ENCODE assay signal across 25 cellular contexts in genomic region chrX:153209347-153209746, GRCh38. TPM values are rescaled to one million over a fixed set of nuclear protein-coding genes. Genes with fewer than 3 reads are reported as not detected.
"Had no signal": no experiment of that assay in that cellular context is flagged by ENCODE, and none has a peak within 500 bp of the region (broad histone marks: within the 10 kb centered on the region; RNA-seq: fewer than 3 reads in every experiment).

No MANE protein-coding gene starts in this region.

- H3K4me1 ChIP-seq: colonic mucosa, esophagus squamous epithelium, heart left ventricle, suprapubic skin, thyroid gland, uterus had no signal

- DNase-seq: colonic mucosa; dermis blood vessel endothelial cell; esophagus squamous epithelium; foreskin melanocyte; heart left ventricle; hippocampal formation; kidney glomerular epithelial cell; natural killer cell; ovary; right cardiac atrium; stimulated activated CD4-positive, alpha-beta T cell treated with anti-CD3 and anti-CD28 coated beads, Interleukin-4, amount 100 ng/mL, for 1 hour; stimulated activated CD8-positive, alpha-beta memory T cell treated with anti-CD3 and anti-CD28 coated beads, Interleukin-4, amount 100 ng/mL, for 48 hours; stimulated activated naive CD8-positive, alpha-beta T cell treated with anti-CD3 and anti-CD28 coated beads, Interleukin-15, Interleukin-2, amounts not matched to agents 100 U/mL and 50 U/mL, for 24 hours; thyroid gland; uterus had no signal

- H3K27me3 ChIP-seq: esophagus squamous epithelium, ovary, thyroid gland had no signal

- ATAC-seq: heart left ventricle; natural killer cell; right cardiac atrium; stimulated activated effector memory CD8-positive, alpha-beta T cell treated with anti-CD3 and anti-CD28 coated beads, Interleukin-12 subunit alpha, Interleukin-12 subunit beta, amount 100 ng/mL, for 72 hours; stimulated activated naive CD8-positive, alpha-beta T cell treated with anti-CD3 and anti-CD28 coated beads, Interleukin-15, Interleukin-2, amounts not matched to agents 100 U/mL and 50 U/mL, for 24 hours had no signal

- H3K9me3 ChIP-seq: colonic mucosa, esophagus squamous epithelium, ovary, suprapubic skin, thyroid gland, uterus had no signal

- H3K36me3 ChIP-seq: colonic mucosa, esophagus squamous epithelium, heart left ventricle, ovary, suprapubic skin, thyroid gland, uterus had no signal

- H3K27ac ChIP-seq: colonic mucosa, esophagus squamous epithelium, heart left ventricle, ovary, suprapubic skin, thyroid gland, uterus had no signal

- H3K4me3 ChIP-seq: colonic mucosa, esophagus squamous epithelium, heart left ventricle, ovary, suprapubic skin, thyroid gland, uterus had no signal

RNA-seq across cellular contexts. Expression of gene MAGEA1, which starts 30.3 kb away (rescaled TPM):
- total RNA-seq: colonic mucosa, dermis blood vessel endothelial cell, epithelial cell of proximal tubule, esophagus squamous epithelium, glomerular endothelial cell, heart left ventricle, lower leg skin, mesothelial cell of epicardium, mucosa of gallbladder, myocyte, natural killer cell, neural crest cell, ovary, posterior vena cava, right cardiac atrium, suprapubic skin, thyroid gland, uterus had no signal
